Comparison of ENCODE assay signal across 9 cellular contexts in the genomic region with DNA sequence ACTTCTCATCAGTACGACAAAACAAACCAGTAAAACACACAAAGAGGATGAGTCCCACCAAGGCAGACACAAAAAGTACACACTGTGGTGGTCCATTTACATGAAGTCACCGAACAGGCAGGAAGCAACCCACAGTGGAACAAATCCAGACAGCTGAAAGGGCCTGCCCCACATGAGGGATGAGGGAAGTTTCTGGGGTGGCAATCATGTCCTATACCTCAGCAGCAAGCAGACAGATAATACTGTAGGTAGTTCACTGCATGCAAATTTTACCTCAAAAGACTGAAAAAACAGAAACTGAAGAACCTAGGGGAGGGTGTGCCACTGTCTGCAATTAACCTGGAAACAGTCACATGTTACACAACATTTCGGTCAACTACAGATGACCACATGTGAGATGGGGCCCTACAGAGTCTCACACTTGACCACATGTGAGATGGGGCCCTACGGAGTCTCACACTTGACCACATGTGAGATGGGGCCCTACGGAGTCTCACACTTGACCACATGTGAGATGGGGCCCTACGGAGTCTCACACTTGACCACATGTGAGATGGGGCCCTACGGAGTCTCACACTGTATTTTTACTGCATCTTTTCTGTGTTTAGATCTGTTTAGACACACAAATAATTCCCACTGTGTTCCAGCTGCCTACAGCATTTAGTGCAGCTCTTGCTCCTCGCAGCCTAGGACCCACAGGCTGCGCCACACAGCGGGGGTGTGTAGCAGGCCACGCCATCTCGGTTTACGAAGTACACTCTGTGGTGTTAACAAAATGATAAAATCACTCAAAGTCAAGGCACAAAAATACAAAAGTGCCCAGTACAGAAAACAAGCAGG. TPM values are rescaled to one million over a fixed set of nuclear protein-coding genes. Genes with fewer than 3 reads are reported as not detected.
DNase-seq lines count a peak whose midpoint lies in the region; ATAC-seq, FAIRE-seq and TF ChIP-seq lines count a peak whose summit lies in the region.
"Had no signal": no experiment of that assay in that cellular context is flagged by ENCODE, and none has a peak within 500 bp of the region (broad histone marks: within the 10 kb centered on the region; RNA-seq: fewer than 3 reads in every experiment).

No MANE protein-coding gene starts in this region.

- peaks cover 64% of the 10 kb centered on the region for H3K36me3 Mint-ChIP-seq in activated naive CD4-positive, alpha-beta T cell treated with anti-CD3 and anti-CD28 coated beads, Interleukin-2, amount 10 ng/mL, durations not matched to agents 7 days and 5 days

- H3K27me3 Mint-ChIP-seq in activated naive CD4-positive, alpha-beta T cell treated with anti-CD3 and anti-CD28 coated beads, Interleukin-2, amount 10 ng/mL, durations not matched to agents 7 days and 5 days: no peaks in the 10 kb centered on the region

- H3K9me3 ChIP-seq in suprapubic skin (no peaks in the 10 kb centered on the region), pancreas (no peaks in the 10 kb centered on the region)
- H3K9me3 ChIP-seq: Caco-2 had no signal

- in situ Hi-C loops in brain microvascular endothelial cell (cut with HindIII; ENCODE audit: low pct_ligation_motif_present, low sequenced_read_pairs): no loop called here

- no peak for DNase-seq in activated naive CD4-positive, alpha-beta T cell treated with anti-CD3 and anti-CD28 coated beads, Interleukin-2, amount 10 ng/mL, durations not matched to agents 7 days and 5 days
- no peak for DNase-seq in activated naive CD4-positive, alpha-beta T cell (lab: John Stamatoyannopoulos, UW)
- DNase-seq in brain microvascular endothelial cell (peak; percentile 31), suprapubic skin (ENCODE audit: low spot score in 2 of 2) (no peak), pancreas (no peak), RKO (ENCODE audit: low spot score) (no peak), RCC 7860 (ENCODE audit: low spot score) (no peak)

- TF ChIP-seq EP300 in suprapubic skin (IDR thresholded peaks at IDR 0.05): no peak

- H3K27ac ChIP-seq in brain microvascular endothelial cell (peak overlapping the region; percentile 95), suprapubic skin (peak overlapping the region; percentile 73), pancreas (no peak overlapping the region)

- intact Hi-C loops in pancreas (cut with DNase I): no loop called here

- H3K4me1 ChIP-seq in suprapubic skin (peaks cover 6% of the 10 kb centered on the region), pancreas (no peaks in the 10 kb centered on the region)
- H3K4me1 ChIP-seq: Caco-2 had no signal

- CTCF ChIA-PET in activated naive CD4-positive, alpha-beta T cell treated with anti-CD3 and anti-CD28 coated beads, Interleukin-2, amount 10 ng/mL, durations not matched to agents 7 days and 5 days (lab: Charles Lee): interaction anchor here (2.5 kb wide), 1 partner anchor 243 kb away, joined by 6 read pairs; no protein-coding TSS in a partner anchor

- peaks cover 62% of the 10 kb centered on the region for H3K4me1 Mint-ChIP-seq in activated naive CD4-positive, alpha-beta T cell treated with anti-CD3 and anti-CD28 coated beads, Interleukin-2, amount 10 ng/mL, durations not matched to agents 7 days and 5 days

- TF ChIP-seq POLR2A in suprapubic skin (IDR thresholded peaks at IDR 0.05): no peak

- peak overlapping the region; percentile 38 for H3K4me3 Mint-ChIP-seq in activated naive CD4-positive, alpha-beta T cell treated with anti-CD3 and anti-CD28 coated beads, Interleukin-2, amount 10 ng/mL, durations not matched to agents 7 days and 5 days

- peak; percentile 94 for ATAC-seq in HG02981 (IDR thresholded peaks at IDR 0.05; ENCODE audit: unreplicated experiment)
- no peak for ATAC-seq in pancreas

- H3K27ac Mint-ChIP-seq in activated naive CD4-positive, alpha-beta T cell treated with anti-CD3 and anti-CD28 coated beads, Interleukin-2, amount 10 ng/mL, durations not matched to agents 7 days and 5 days: peak overlapping the region; percentile 85

- TF ChIP-seq CTCF in brain microvascular endothelial cell (IDR thresholded peaks at IDR 0.05; ENCODE audit: low read depth, low read length, missing control alignments): no peak
- TF ChIP-seq CTCF in suprapubic skin (IDR thresholded peaks at IDR 0.05): no peak
- no peak for TF ChIP-seq CTCF in pancreas (IDR thresholded peaks at IDR 0.05)

- H3K27me3 ChIP-seq in brain microvascular endothelial cell (replicated peaks): no peaks in the 10 kb centered on the region
- no peaks in the 10 kb centered on the region for H3K27me3 ChIP-seq in suprapubic skin
- H3K27me3 ChIP-seq in pancreas: no peaks in the 10 kb centered on the region

- no peak for FAIRE-seq in pancreas (lab: Jason Lieb, UNC)
- FAIRE-seq in RCC 7860 (lab: Jason Lieb, UNC): no peak

- H3K36me3 ChIP-seq in brain microvascular endothelial cell (replicated peaks) (peaks cover 8% of the 10 kb centered on the region), suprapubic skin (peaks cover 52% of the 10 kb centered on the region), pancreas (peaks cover 0 to 39% (median 5%) of the 10 kb centered on the region in 3 donors)

- no peaks in the 10 kb centered on the region for H3K9me3 Mint-ChIP-seq in activated naive CD4-positive, alpha-beta T cell treated with anti-CD3 and anti-CD28 coated beads, Interleukin-2, amount 10 ng/mL, durations not matched to agents 7 days and 5 days

- H3K4me3 ChIP-seq in brain microvascular endothelial cell (ENCODE audit: low read depth, low read length): no peak overlapping the region
- H3K4me3 ChIP-seq in suprapubic skin: peak overlapping the region; percentile 19
- no peak overlapping the region for H3K4me3 ChIP-seq in pancreas

- 80% methylated on average over 13 of the region's 13 CpGs for WGBS in suprapubic skin
- 83 to 84% methylated on average over 13 of the region's 13 CpGs for WGBS in pancreas, 2 donors

RNA-seq across cellular contexts. Expression of a gene that starts 22.2 kb away (rescaled TPM):
- total RNA-seq in suprapubic skin (10 to 100 TPM; 33.2 to 99.5 (median 49.5) TPM), pancreas (10 to 100 TPM; 17.3 to 23.4 (median 19.5) TPM)
- 10 to 100 TPM; 21.6 to 33.9 TPM for polyA plus RNA-seq in pancreas

RNA-seq across cellular contexts. Expression of a gene that starts 23.1 kb away (rescaled TPM):
- 100 to 1,000 TPM in 3 of 4 donors, 10 to 100 TPM in 1; 95.6 to 221 (median 119) TPM for total RNA-seq in suprapubic skin
- 10 to 100 TPM; 28.3 to 33.4 (median 29.7) TPM for total RNA-seq in pancreas
- polyA plus RNA-seq in pancreas: 10 to 100 TPM; 18.1 to 29.0 TPM

RNA-seq across cellular contexts. Expression of a gene that starts 27.8 kb away (rescaled TPM):
- not detected for total RNA-seq in suprapubic skin
- not detected for total RNA-seq in pancreas
- polyA plus RNA-seq in pancreas: under 1 TPM in 1 of 2 donors, not detected in 1; 0.05 TPM
- total RNA-seq: Caco-2 had no signal

Comparison
In these comparisons a context has a peak if more than half of its experiments do, and no peak if none do; other contexts are left out.
1. H3K27ac ChIP-seq: peak in brain microvascular endothelial cell (single experiment) and suprapubic skin (single experiment); none in pancreas (0 of 4).